In the genomic region with DNA sequence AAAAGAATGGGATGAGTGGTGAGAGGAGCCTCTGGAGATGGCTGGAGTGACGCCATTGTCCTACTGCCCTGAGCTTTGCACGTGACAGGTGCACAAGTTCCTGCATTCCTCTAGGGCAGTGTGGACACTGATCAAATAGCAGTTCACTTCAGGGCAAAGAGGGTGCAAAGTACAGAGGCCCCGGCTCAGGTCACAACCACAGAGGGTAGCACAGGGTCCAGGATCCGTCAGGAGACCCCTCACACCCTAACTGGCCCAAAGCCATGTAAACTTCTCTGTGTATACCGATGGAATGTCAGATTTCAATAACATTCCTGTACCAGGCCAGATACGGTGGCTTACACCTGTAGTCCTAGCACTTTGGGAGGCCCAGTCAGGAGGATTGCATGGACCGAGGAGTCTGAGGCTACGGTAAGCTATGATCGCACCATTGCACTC, we compare ENCODE assay signal across 25 cellular contexts. TPM values are rescaled to one million over a fixed set of nuclear protein-coding genes. Genes with fewer than 3 reads are reported as not detected.
A peak's percentile ranks its signal among the peaks of the same experiment; 100 is the strongest.
DNase-seq lines count a peak whose midpoint lies in the region; ATAC-seq, FAIRE-seq and TF ChIP-seq lines count a peak whose summit lies in the region.
"Had no signal": no experiment of that assay in that cellular context is flagged by ENCODE, and none has a peak within 500 bp of the region (broad histone marks: within the 10 kb centered on the region; RNA-seq: fewer than 3 reads in every experiment).

No MANE protein-coding gene starts in this region.

- H3K4me1 ChIP-seq in liver (ENCODE audit: control insufficient read depth in 4 of 4, insufficient read depth in 4 of 4, low read length in 3 of 4) (peaks cover 0 to 11% (median 7%) of the 10 kb centered on the region in 4 donors), small intestine (ENCODE audit: control insufficient read depth in 2 of 2, insufficient read depth in 1 of 2, low read depth in 1 of 2, low read length in 1 of 2) (no peaks in the 10 kb centered on the region)
- no peaks in the 10 kb centered on the region for H3K4me1 ChIP-seq in CD4-positive, alpha-beta memory T cell (ENCODE audit: insufficient read depth, low read length)
- H3K4me1 ChIP-seq: BLaER1 treated with 17β-estradiol and CSF1 and Interleukin-3, amounts not matched to agents 10 nM and 100 nM had no signal

- TF ChIP-seq CTCF in bronchial epithelial cell (IDR thresholded peaks at IDR 0.05; ENCODE audit: insufficient read depth, low read length, severe bottlenecking) (no peak), liver (IDR thresholded peaks at IDR 0.05; ENCODE audit: low read depth, low read length, missing input control) (no peak)

- CTCF ChIA-PET in CD4-positive, alpha-beta memory T cell (lab: Charles Lee; ENCODE audit: partially characterized antibody), result no interaction called here

- no peak for TF ChIP-seq RAD21 in liver (IDR thresholded peaks at IDR 0.05)

- no peaks in the 10 kb centered on the region for H3K9me3 Mint-ChIP-seq in CD4-positive, alpha-beta memory T cell
- H3K9me3 Mint-ChIP-seq: CD4-positive, alpha-beta T cell; T-helper 1 cell treated with Interleukin-12 subunit alpha and Interleukin-12 subunit beta and Interleukin-4 antibody, amounts not matched to agents 30 μg/mL and 1 μg/mL, for 36 hours had no signal

- no peaks in the 10 kb centered on the region for H3K36me3 Mint-ChIP-seq in CD4-positive, alpha-beta memory T cell

- H3K36me3 ChIP-seq in bronchial epithelial cell (ENCODE audit: control insufficient read depth, insufficient read depth, low read length), result no peaks in the 10 kb centered on the region
- no peaks in the 10 kb centered on the region for H3K36me3 ChIP-seq in liver (ENCODE audit: control insufficient read depth in 4 of 4, insufficient read depth in 3 of 4, low read depth in 1 of 4, low read length in 3 of 4)
- no peaks in the 10 kb centered on the region for H3K36me3 ChIP-seq in small intestine (ENCODE audit: control insufficient read depth in 2 of 2, insufficient read depth in 2 of 2, low read length in 2 of 2)
- no peaks in the 10 kb centered on the region for H3K36me3 ChIP-seq in CD4-positive, alpha-beta memory T cell (ENCODE audit: insufficient read depth, low read length)
- H3K36me3 ChIP-seq: BLaER1 treated with 17β-estradiol and CSF1 and Interleukin-3, amounts not matched to agents 10 nM and 100 nM had no signal

- no peak overlapping the region for H3K9ac ChIP-seq in liver (ENCODE audit: low read depth in 1 of 2, low read length in 2 of 2)
- H3K9ac ChIP-seq: BLaER1 treated with 17β-estradiol and CSF1 and Interleukin-3, amounts not matched to agents 10 nM and 100 nM had no signal

- no peak overlapping the region for H3K27ac Mint-ChIP-seq in CD4-positive, alpha-beta memory T cell
- H3K27ac Mint-ChIP-seq: CD4-positive, alpha-beta T cell; T-helper 1 cell treated with Interleukin-12 subunit alpha and Interleukin-12 subunit beta and Interleukin-4 antibody, amounts not matched to agents 30 μg/mL and 1 μg/mL, for 36 hours had no signal

- ATAC-seq in Right ventricle myocardium superior (ENCODE audit: poor library complexity) (no peak), HG03354 (IDR thresholded peaks at IDR 0.05; ENCODE audit: poor library complexity, severe bottlenecking, unreplicated experiment) (no peak)

- H3K27me3 ChIP-seq in bronchial epithelial cell (ENCODE audit: control insufficient read depth, insufficient read depth, low read length) (no peaks in the 10 kb centered on the region), liver (ENCODE audit: control insufficient read depth in 4 of 4, insufficient read depth in 4 of 4, low read length in 3 of 4) (no peaks in the 10 kb centered on the region), small intestine (ENCODE audit: control insufficient read depth in 2 of 2, insufficient read depth in 2 of 2, low read length in 2 of 2) (no peaks in the 10 kb centered on the region)
- no peaks in the 10 kb centered on the region for H3K27me3 ChIP-seq in CD4-positive, alpha-beta memory T cell (ENCODE audit: insufficient read depth, low read length)
- H3K27me3 ChIP-seq: BLaER1 treated with 17β-estradiol and CSF1 and Interleukin-3, amounts not matched to agents 10 nM and 100 nM had no signal

- H3K9me3 ChIP-seq in liver (ENCODE audit: control insufficient read depth in 4 of 4, low read length in 3 of 4) (no peaks in the 10 kb centered on the region), small intestine (ENCODE audit: control insufficient read depth, low read depth) (no peaks in the 10 kb centered on the region)
- no peaks in the 10 kb centered on the region for H3K9me3 ChIP-seq in CD4-positive, alpha-beta memory T cell (ENCODE audit: control insufficient read depth in 1 of 2, low read length in 2 of 2)
- H3K9me3 ChIP-seq: BLaER1 treated with 17β-estradiol and CSF1 and Interleukin-3, amounts not matched to agents 10 nM and 100 nM had no signal

- H3K4me3 ChIP-seq in bronchial epithelial cell (ENCODE audit: low read depth, low read length) (no peak overlapping the region), liver (ENCODE audit: low read depth in 1 of 3, low read length in 3 of 3) (no peak overlapping the region), small intestine (ENCODE audit: low read depth in 1 of 2, low read length in 2 of 2) (no peak overlapping the region)
- H3K4me3 ChIP-seq in CD4-positive, alpha-beta memory T cell (ENCODE audit: low read length in 2 of 2), result no peak overlapping the region
- H3K4me3 ChIP-seq: BLaER1 treated with 17β-estradiol and CSF1 and Interleukin-3, amounts not matched to agents 10 nM and 100 nM; SK-N-MC had no signal

- H3K27ac ChIP-seq in liver (ENCODE audit: low read depth in 1 of 2, low read length in 2 of 2) (no peak overlapping the region), small intestine (ENCODE audit: low read depth in 1 of 2, low read length in 1 of 2) (no peak overlapping the region)
- no peak overlapping the region for H3K27ac ChIP-seq in CD4-positive, alpha-beta memory T cell (ENCODE audit: low read depth, low read length)
- H3K27ac ChIP-seq: BLaER1 treated with 17β-estradiol and CSF1 and Interleukin-3, amounts not matched to agents 10 nM and 100 nM; HL-60; SK-N-MC had no signal

- WGBS in liver, result 59% methylated on average over 9 of the region's 9 CpGs
- WGBS in small intestine, 3 donors, result 60 to 77% (median 69%) methylated on average over 9 of the region's 9 CpGs

- intact Hi-C loops in Right ventricle myocardium superior (cut with DNase I), result no loop called here
- intact Hi-C loops in CD4-positive, alpha-beta memory T cell (cut with micrococcal nuclease), result no loop called here

- POLR2A ChIA-PET in CD4-positive, alpha-beta memory T cell (lab: Charles Lee; ENCODE audit: partially characterized antibody), result no interaction called here

- H3K27me3 Mint-ChIP-seq in CD4-positive, alpha-beta memory T cell, result peaks cover 3 to 7% of the 10 kb centered on the region in 2 donors

- H3K4me3 Mint-ChIP-seq in CD4-positive, alpha-beta memory T cell, result no peak overlapping the region
- H3K4me3 Mint-ChIP-seq: CD4-positive, alpha-beta T cell; T-helper 1 cell treated with Interleukin-12 subunit alpha and Interleukin-12 subunit beta and Interleukin-4 antibody, amounts not matched to agents 30 μg/mL and 1 μg/mL, for 36 hours had no signal

- DNase-seq in HuH-7 (ENCODE audit: low spot score) (peak; percentile 36), bronchial epithelial cell (ENCODE audit: low read depth) (no peak), small intestine (peak; percentile 42), Right ventricle myocardium superior (no peak), NCI-H1417 (lab: John Stamatoyannopoulos, UW) (no peak)
- DNase-seq in CD4-positive, alpha-beta memory T cell, result no peak
- DNase-seq: AML-193; CD4-positive, alpha-beta T cell; DMS 273 treated with DMSO at 0.1 percent for 48 hours; DND-41; H7; KBM-7; NCI-H1105 treated with DMSO at 0.1 percent for 48 hours; NCI-H1694; NCI-H2029 treated with DMSO at 0.1 percent for 48 hours; NCI-H2227 treated with DMSO at 0.1 percent for 48 hours; NCI-H526 treated with DMSO at 0.1 percent for 48 hours; SIG-M5 had no signal

- no peaks in the 10 kb centered on the region for H3K4me1 Mint-ChIP-seq in CD4-positive, alpha-beta memory T cell

- peak; percentile 36 for FAIRE-seq in bronchial epithelial cell (lab: Jason Lieb, UNC)
- FAIRE-seq in small intestine (lab: Jason Lieb, UNC), result no peak
- FAIRE-seq: A204.1 had no signal

TF ChIP-seq in liver, 16 proteins besides CTCF, POLR2A, EP300 and RAD21 (continues in another document):
- TF ChIP-seq, protein P1, sequence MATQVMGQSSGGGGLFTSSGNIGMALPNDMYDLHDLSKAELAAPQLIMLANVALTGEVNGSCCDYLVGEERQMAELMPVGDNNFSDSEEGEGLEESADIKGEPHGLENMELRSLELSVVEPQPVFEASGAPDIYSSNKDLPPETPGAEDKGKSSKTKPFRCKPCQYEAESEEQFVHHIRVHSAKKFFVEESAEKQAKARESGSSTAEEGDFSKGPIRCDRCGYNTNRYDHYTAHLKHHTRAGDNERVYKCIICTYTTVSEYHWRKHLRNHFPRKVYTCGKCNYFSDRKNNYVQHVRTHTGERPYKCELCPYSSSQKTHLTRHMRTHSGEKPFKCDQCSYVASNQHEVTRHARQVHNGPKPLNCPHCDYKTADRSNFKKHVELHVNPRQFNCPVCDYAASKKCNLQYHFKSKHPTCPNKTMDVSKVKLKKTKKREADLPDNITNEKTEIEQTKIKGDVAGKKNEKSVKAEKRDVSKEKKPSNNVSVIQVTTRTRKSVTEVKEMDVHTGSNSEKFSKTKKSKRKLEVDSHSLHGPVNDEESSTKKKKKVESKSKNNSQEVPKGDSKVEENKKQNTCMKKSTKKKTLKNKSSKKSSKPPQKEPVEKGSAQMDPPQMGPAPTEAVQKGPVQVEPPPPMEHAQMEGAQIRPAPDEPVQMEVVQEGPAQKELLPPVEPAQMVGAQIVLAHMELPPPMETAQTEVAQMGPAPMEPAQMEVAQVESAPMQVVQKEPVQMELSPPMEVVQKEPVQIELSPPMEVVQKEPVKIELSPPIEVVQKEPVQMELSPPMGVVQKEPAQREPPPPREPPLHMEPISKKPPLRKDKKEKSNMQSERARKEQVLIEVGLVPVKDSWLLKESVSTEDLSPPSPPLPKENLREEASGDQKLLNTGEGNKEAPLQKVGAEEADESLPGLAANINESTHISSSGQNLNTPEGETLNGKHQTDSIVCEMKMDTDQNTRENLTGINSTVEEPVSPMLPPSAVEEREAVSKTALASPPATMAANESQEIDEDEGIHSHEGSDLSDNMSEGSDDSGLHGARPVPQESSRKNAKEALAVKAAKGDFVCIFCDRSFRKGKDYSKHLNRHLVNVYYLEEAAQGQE (IDR thresholded peaks at IDR 0.05), result no peak
- TF ChIP-seq FOXA2 (IDR thresholded peaks at IDR 0.05) (no peak), TAF1 (conservative IDR thresholded peaks at IDR 0.05) (no peak), RXRA (IDR thresholded peaks at IDR 0.05) (peak; percentile 66 to 82), NR2F2 (IDR thresholded peaks at IDR 0.05) (no peak), HNF4G (IDR thresholded peaks at IDR 0.05) (peak; percentile 63), SP1 (IDR thresholded peaks at IDR 0.05) (peak; percentile 36), EGR1 (IDR thresholded peaks at IDR 0.05; ENCODE audit: low read depth in 2 of 2) (no peak)

RNA-seq across cellular contexts. Expression of a gene that starts 10.4 kb away (rescaled TPM):
- total RNA-seq in bronchial epithelial cell (under 0.01 and 0.26 TPM in 2 replicates), liver (10 to 100 TPM in 1 of 2 donors, 1 to 10 TPM in 1; 3.9 to 18.7 TPM), Right ventricle myocardium superior (70.5 TPM)
- polyA plus RNA-seq in liver (10 to 100 TPM; 10.9 to 21.8 TPM), small intestine (10 to 100 TPM in 2 of 3 donors, 1 to 10 TPM in 1; 2.0 to 34.7 (median 11.1) TPM)
- 1 to 10 TPM; 7.9 to 8.0 TPM for total RNA-seq in CD4-positive, alpha-beta memory T cell
- 10 to 100 TPM; 23.7 TPM for polyA plus RNA-seq in CD4-positive, alpha-beta memory T cell

Comparison
In these comparisons a context has a peak if more than half of its experiments do, and no peak if none do; other contexts are left out.
1. DNase-seq: peak in HuH-7 (single experiment) and small intestine (single experiment); none in bronchial epithelial cell (single experiment), Right ventricle myocardium superior (single experiment), CD4-positive, alpha-beta memory T cell (0 of 5) and NCI-H1417 (0 of 3).